ENCODE assay signal across 9 cellular contexts in genomic region chr7:133481676-133482075, GRCh38.
A peak's percentile ranks its signal among the peaks of the same experiment; 100 is the strongest.
DNase-seq lines count a peak whose midpoint lies in the region; ATAC-seq and TF ChIP-seq lines count a peak whose summit lies in the region.
"Had no signal": no experiment of that assay in that cellular context is flagged by ENCODE, and none has a peak within 500 bp of the region (broad histone marks: within the 10 kb centered on the region; RNA-seq: fewer than 3 reads in every experiment).

No MANE protein-coding gene starts in this region.

- ATAC-seq in heart left ventricle, result peak in 3 of 4 donors; percentile 39 to 74 (median 66)
- ATAC-seq in Right ventricle myocardium inferior, result no peak
- no peak for ATAC-seq in HG03469 (IDR thresholded peaks at IDR 0.05; ENCODE audit: unreplicated experiment)

- no peaks in the 10 kb centered on the region for H3K27me3 ChIP-seq in heart left ventricle

- no peak for TF ChIP-seq POLR2A in heart left ventricle (IDR thresholded peaks at IDR 0.05)

- H3K4me3 ChIP-seq in heart left ventricle, result no peak overlapping the region

- H3K27ac ChIP-seq in heart left ventricle, result no peak overlapping the region

- no peak for DNase-seq in heart left ventricle
- no peak for DNase-seq in Right ventricle myocardium inferior (ENCODE audit: missing footprints)
- peak; percentile 29 for DNase-seq in OCI-M1 (lab: John Stamatoyannopoulos, UW)
- DNase-seq in fibroblast of gingiva (ENCODE audit: low read depth), result peak; percentile 39
- DNase-seq in superior temporal gyrus (ENCODE audit: extremely low spot score), result peak; percentile 55
- no peak for DNase-seq in RPMI8226
- DNase-seq in activated CD8-positive, alpha-beta memory T cell treated with anti-CD3 and anti-CD28 coated beads for 24 hours, result no peak
- DNase-seq: NCI-H1436 had no signal

- peaks cover 0 to 15% (median 7%) of the 10 kb centered on the region in 9 donors for H3K36me3 ChIP-seq in heart left ventricle

- H3K9me3 ChIP-seq in heart left ventricle, result no peaks in the 10 kb centered on the region

- WGBS in heart left ventricle, 4 donors, result 50 to 64% (median 58%) methylated on average over 3 of the region's 3 CpGs

- peaks cover 0 to 13% (median 0%) of the 10 kb centered on the region in 12 donors for H3K4me1 ChIP-seq in heart left ventricle

- TF ChIP-seq CTCF in heart left ventricle (IDR thresholded peaks at IDR 0.05), result no peak

- intact Hi-C loops in heart left ventricle (cut with DNase I) (no loop called here), Right ventricle myocardium inferior (cut with DNase I) (no loop called here)

Comparison
In these comparisons a context has a peak if more than half of its experiments do, and no peak if none do; other contexts are left out.
1. ATAC-seq: peak in heart left ventricle (3 of 4); none in Right ventricle myocardium inferior (single experiment) and HG03469 (single experiment).
2. DNase-seq: peak in OCI-M1 (single experiment), fibroblast of gingiva (single experiment) and superior temporal gyrus (single experiment); none in heart left ventricle (0 of 5), Right ventricle myocardium inferior (single experiment), RPMI8226 (single experiment) and activated CD8-positive, alpha-beta memory T cell treated with anti-CD3 and anti-CD28 coated beads for 24 hours (single experiment).